ENCODE assay signal across 8 cellular contexts in the genomic region with DNA sequence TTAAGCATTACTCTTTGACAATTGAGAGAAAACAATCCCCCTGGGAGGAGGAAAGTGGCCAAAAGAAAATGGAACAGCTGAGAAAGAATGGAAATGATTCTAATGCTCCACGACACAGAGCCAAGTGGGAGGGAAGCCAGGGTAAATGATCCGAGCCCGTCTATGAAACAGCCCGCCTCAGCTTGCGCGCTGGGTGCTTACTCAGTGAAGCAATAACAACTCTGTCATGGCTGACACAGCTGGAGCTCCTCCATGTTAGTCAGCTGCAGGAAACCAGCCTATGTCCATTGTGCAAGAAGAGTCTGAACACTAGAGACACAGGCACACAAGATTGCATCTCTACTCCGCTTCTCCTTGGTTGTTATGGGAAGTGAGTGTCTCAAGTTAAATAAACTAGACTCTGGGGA. TPM values are rescaled to one million over a fixed set of nuclear protein-coding genes. Genes with fewer than 3 reads are reported as not detected.
DNase-seq lines count a peak whose midpoint lies in the region; ATAC-seq, FAIRE-seq and TF ChIP-seq lines count a peak whose summit lies in the region.

No MANE protein-coding gene starts in this region.

- H4K20me1 ChIP-seq in astrocyte (ENCODE audit: insufficient read depth, low read length), result no peaks in the 10 kb centered on the region

- BruUV-seq in A673 (replicated peaks; lab: Mats Ljungman, UMichigan), result no TSS peak

- no peak for ATAC-seq in GM18873 (IDR thresholded peaks at IDR 0.05; ENCODE audit: low FRiP score, unreplicated experiment)

- no peaks in the 10 kb centered on the region for H3K79me2 ChIP-seq in astrocyte (ENCODE audit: insufficient read depth, low read length)

- H3K27me3 ChIP-seq in A673 (replicated peaks; ENCODE audit: insufficient read depth, low read depth, low read length, poor library complexity) (no peaks in the 10 kb centered on the region), astrocyte (ENCODE audit: insufficient read depth, low read length) (no peaks in the 10 kb centered on the region)

- H3K27ac ChIP-seq in A673 (ENCODE audit: low read depth, low read length, poor library complexity, severe bottlenecking) (peak overlapping the region; percentile 14), astrocyte (ENCODE audit: low read depth, low read length) (peak overlapping the region; percentile 58), kidney (ENCODE audit: low read depth in 2 of 2, low read length in 2 of 2) (no peak overlapping the region), substantia nigra (ENCODE audit: low read depth, low read length, poor library complexity, severe bottlenecking) (no peak overlapping the region)

- intact Hi-C loops in A673 (cut with micrococcal nuclease; ENCODE audit: unreplicated experiment) (no loop called here), kidney (cut with DNase I) (no loop called here)

- peak overlapping the region; percentile 75 for H3K4me2 ChIP-seq in astrocyte (ENCODE audit: low read length)

- peak; percentile 86 for DNase-seq in A673 (ENCODE audit: low spot score)
- peak; percentile 86 for DNase-seq in NCI-H1092 treated with DMSO at 0.1 percent for 48 hours (lab: John Stamatoyannopoulos, UW)
- peak; percentile 96 for DNase-seq in astrocyte (ENCODE audit: low read depth)
- DNase-seq in kidney, result peak; percentile 94
- DNase-seq in substantia nigra (lab: John Stamatoyannopoulos, UW), result peak in 39 of 49 donors; percentile 5 to 72 (median 32)
- no peak for DNase-seq in cortex of kidney (lab: John Stamatoyannopoulos, UW)
- DNase-seq in iPS-NIHi7 (ENCODE audit: extremely low spot score), result no peak

- H3K4me1 Mint-ChIP-seq in astrocyte (ENCODE audit: low read depth, unreplicated experiment), result peaks cover 2% of the 10 kb centered on the region

- peaks cover 10% of the 10 kb centered on the region for H3K36me3 Mint-ChIP-seq in astrocyte (ENCODE audit: low read depth, unreplicated experiment)

- H3K36me3 ChIP-seq in A673 (ENCODE audit: insufficient read depth, low read length, poor library complexity, severe bottlenecking), result no peaks in the 10 kb centered on the region
- peaks cover 7% of the 10 kb centered on the region for H3K36me3 ChIP-seq in astrocyte (ENCODE audit: insufficient read depth, low read length)
- H3K36me3 ChIP-seq in kidney (ENCODE audit: control insufficient read depth in 1 of 2, insufficient read depth in 2 of 2, low read length in 2 of 2), result peaks cover 0 to 8% of the 10 kb centered on the region in 2 donors

- CTCF ChIA-PET in A673 (lab: Charles Lee), result no interaction called here

- H3K9me3 Mint-ChIP-seq in astrocyte (ENCODE audit: unreplicated experiment), result peaks cover 2% of the 10 kb centered on the region

- H3K9me3 ChIP-seq in A673 (ENCODE audit: low read depth, low read length, poor library complexity, severe bottlenecking) (no peaks in the 10 kb centered on the region), astrocyte (ENCODE audit: insufficient read depth, low read depth, low read length) (no peaks in the 10 kb centered on the region), kidney (ENCODE audit: control insufficient read depth in 1 of 2, low read length in 2 of 2) (no peaks in the 10 kb centered on the region)

- H3K4me3 ChIP-seq in A673 (ENCODE audit: low read depth, low read length, poor library complexity, severe bottlenecking), result no peak overlapping the region
- peak overlapping the region; percentile 32 for H3K4me3 ChIP-seq in astrocyte (ENCODE audit: insufficient read depth, low read depth, low read length)
- H3K4me3 ChIP-seq in kidney (ENCODE audit: low read length in 2 of 2), result peak overlapping the region; percentile 18 to 27

- peak overlapping the region; percentile 28 for H2AFZ ChIP-seq in astrocyte (ENCODE audit: low read depth, low read length)

- peaks cover 5% of the 10 kb centered on the region for H3K4me1 ChIP-seq in A673 (ENCODE audit: insufficient read depth, low read length, poor library complexity, severe bottlenecking)
- peaks cover 7% of the 10 kb centered on the region for H3K4me1 ChIP-seq in astrocyte (ENCODE audit: insufficient read depth, low read length)
- peaks cover 0 to 2% of the 10 kb centered on the region in 2 donors for H3K4me1 ChIP-seq in kidney (ENCODE audit: control insufficient read depth in 1 of 2, insufficient read depth in 1 of 2, low read depth in 1 of 2, low read length in 2 of 2)

- POLR2A ChIA-PET in A673 (lab: Charles Lee; ENCODE audit: low non-redundant PET), result interaction anchor here (1.2 kb wide), 1 partner anchor 20 kb away, joined by 3 read pairs; the partner anchor contains the start of gene NOA1

- TF ChIP-seq CTCF in A673 (conservative IDR thresholded peaks at IDR 0.05; ENCODE audit: low read depth, low read length) (no peak), astrocyte (IDR thresholded peaks at IDR 0.05; ENCODE audit: insufficient read depth, low read depth, low read length) (no peak), kidney (IDR thresholded peaks at IDR 0.05; ENCODE audit: borderline replicate concordance, extremely low read depth, insufficient read depth) (no peak)

- no peak overlapping the region for H3K4me3 Mint-ChIP-seq in astrocyte (ENCODE audit: unreplicated experiment)

- peak; percentile 96 for FAIRE-seq in astrocyte (lab: Jason Lieb, UNC)
- no peak for FAIRE-seq in kidney (lab: Jason Lieb, UNC)

- no peaks in the 10 kb centered on the region for H3K27me3 Mint-ChIP-seq in astrocyte (ENCODE audit: low read depth, unreplicated experiment)

- no peak overlapping the region for H3K27ac Mint-ChIP-seq in astrocyte (ENCODE audit: unreplicated experiment)

- H3K9ac ChIP-seq in astrocyte (ENCODE audit: low read length), result peak overlapping the region; percentile 40
- H3K9ac ChIP-seq in kidney (ENCODE audit: low read length in 2 of 2), result no peak overlapping the region

RNA-seq across cellular contexts. Expression of gene NOA1, which starts 19.3 kb away (rescaled TPM):
- total RNA-seq in A673 (2021), result 8.3 and 8.7 TPM in 2 replicates
- total RNA-seq in astrocyte, result 16.2 and 17.0 TPM in 2 replicates
- 14.2 TPM for total RNA-seq in kidney
- polyA plus RNA-seq in kidney (ENCODE audit: insufficient read depth, low read depth, low replicate concordance), result 8.7 TPM

RNA-seq across cellular contexts. Expression of gene POLR2B, which starts 20.6 kb away (rescaled TPM):
- total RNA-seq in A673 (2021) (71.9 and 74.1 TPM in 2 replicates), astrocyte (115 and 135 TPM in 2 replicates), kidney (78.2 TPM)
- 30.6 TPM for polyA plus RNA-seq in kidney (ENCODE audit: insufficient read depth, low read depth, low replicate concordance)

RNA-seq across cellular contexts. Expression of gene REST, which starts 50.4 kb away (rescaled TPM):
- total RNA-seq in A673 (2021) (23.7 and 24.6 TPM in 2 replicates), astrocyte (72.5 and 74.8 TPM in 2 replicates), kidney (54.7 TPM)
- 5.9 TPM for polyA plus RNA-seq in kidney (ENCODE audit: insufficient read depth, low read depth, low replicate concordance)

Comparison
In these comparisons a context has a peak if more than half of its experiments do, and no peak if none do; other contexts are left out.
1. DNase-seq: peak in A673 (single experiment), NCI-H1092 treated with DMSO at 0.1 percent for 48 hours (single experiment), astrocyte (single experiment), kidney (single experiment) and substantia nigra (39 of 49); none in cortex of kidney (single experiment) and iPS-NIHi7 (single experiment).
2. H3K27ac ChIP-seq: peak in A673 (single experiment) and astrocyte (single experiment); none in kidney (0 of 2) and substantia nigra (single experiment).